24 cellular contexts compared by ENCODE assay signal in genomic region chr14:75734848-75735247, GRCh38.
A peak's percentile ranks its signal among the peaks of the same experiment; 100 is the strongest.
DNase-seq lines count a peak whose midpoint lies in the region; ATAC-seq, FAIRE-seq and TF ChIP-seq lines count a peak whose summit lies in the region.
"Had no signal": no experiment of that assay in that cellular context is flagged by ENCODE, and none has a peak within 500 bp of the region (broad histone marks: within the 10 kb centered on the region; RNA-seq: fewer than 3 reads in every experiment).

No MANE protein-coding gene starts in this region.

- H2AFZ ChIP-seq in trophoblast cell (ENCODE audit: insufficient read depth, low read length, poor library complexity), result no peak overlapping the region

- H3K27me3 ChIP-seq in trophoblast cell (ENCODE audit: insufficient read depth, low read length), result no peaks in the 10 kb centered on the region
- no peaks in the 10 kb centered on the region for H3K27me3 ChIP-seq in effector memory CD4-positive, alpha-beta T cell (replicated peaks; ENCODE audit: control insufficient read depth, insufficient read depth, low read length, poor library complexity, severe bottlenecking)
- H3K27me3 ChIP-seq: BLaER1 had no signal

- no peak for DNase-seq in GM12891 (ENCODE audit: insufficient read length, low spot score)
- no peak for DNase-seq in HTR-8/SVneo (ENCODE audit: insufficient read length, low spot score)
- DNase-seq in mucosa of descending colon, result peak in 1 of 3 donors; percentile 33
- DNase-seq in trophoblast cell, result no peak
- DNase-seq in SHP77 (lab: John Stamatoyannopoulos, UW), result no peak
- no peak for DNase-seq in COLO829 (ENCODE audit: low spot score)
- DNase-seq in effector memory CD4-positive, alpha-beta T cell, result no peak
- DNase-seq in ecto neural progenitor cell (ENCODE audit: low spot score), result no peak
- DNase-seq: CD4-positive, CD25-positive, alpha-beta regulatory T cell; CD8-positive, alpha-beta T cell; DMS 273 treated with DMSO at 0.1 percent for 48 hours; DMS79; EL; GDM1; GOT3; HCEC 1CT had no signal

- H2BK12ac ChIP-seq in trophoblast cell (ENCODE audit: low read length), result no peak overlapping the region

- TF ChIP-seq POLR2A in GM12891 (IDR thresholded peaks at IDR 0.05; ENCODE audit: low read depth, low read length), result no peak

- no peaks in the 10 kb centered on the region for H3K9me3 ChIP-seq in mucosa of descending colon
- H3K9me3 ChIP-seq in trophoblast cell (ENCODE audit: insufficient read depth, low read depth, low read length), result no peaks in the 10 kb centered on the region
- H3K9me3 ChIP-seq in effector memory CD4-positive, alpha-beta T cell (ENCODE audit: control insufficient read depth, low read length), result no peaks in the 10 kb centered on the region
- H3K9me3 ChIP-seq: BLaER1 had no signal

- no peak overlapping the region for H3K9ac ChIP-seq in trophoblast cell (ENCODE audit: low read length)
- H3K9ac ChIP-seq: BLaER1 had no signal

- no peak overlapping the region for H3K27ac ChIP-seq in trophoblast cell (ENCODE audit: low read depth, low read length)
- H3K27ac ChIP-seq in effector memory CD4-positive, alpha-beta T cell (ENCODE audit: insufficient read depth, low read length, poor library complexity, severe bottlenecking), result no peak overlapping the region
- H3K27ac ChIP-seq: 22Rv1, BLaER1, C4-2B had no signal

- H4K8ac ChIP-seq in trophoblast cell (ENCODE audit: low read depth, low read length), result peak overlapping the region; percentile 28

- no peak overlapping the region for H3K14ac ChIP-seq in trophoblast cell (ENCODE audit: low read length)

- H3K36me3 ChIP-seq in mucosa of descending colon (ENCODE audit: low read depth) (no peaks in the 10 kb centered on the region), trophoblast cell (ENCODE audit: control insufficient read depth in 1 of 2, insufficient read depth in 2 of 2, low read length in 2 of 2) (peaks cover 4 to 10% of the 10 kb centered on the region in 2 experiments)
- H3K36me3 ChIP-seq in effector memory CD4-positive, alpha-beta T cell (ENCODE audit: control insufficient read depth, insufficient read depth, low read length), result peaks cover 4% of the 10 kb centered on the region

- no peak overlapping the region for H4K91ac ChIP-seq in trophoblast cell (ENCODE audit: low read depth, low read length)

- H3K4me2 ChIP-seq in trophoblast cell (ENCODE audit: low read length), result no peak overlapping the region
- H3K4me2 ChIP-seq: BLaER1 had no signal

- H2AK5ac ChIP-seq in trophoblast cell (ENCODE audit: low read length), result no peak overlapping the region

- TF ChIP-seq CTCF in mucosa of descending colon (IDR thresholded peaks at IDR 0.05), result no peak

- H3K18ac ChIP-seq in trophoblast cell (ENCODE audit: low read length), result peak overlapping the region; percentile 75

- WGBS in trophoblast cell (ENCODE audit: extremely low coverage, insufficient coverage, insufficient read length), result no CpG with 5 or more reads among the region's 3 CpGs

- H3K4me1 ChIP-seq in mucosa of descending colon (ENCODE audit: low read depth), result no peaks in the 10 kb centered on the region
- no peaks in the 10 kb centered on the region for H3K4me1 ChIP-seq in trophoblast cell (ENCODE audit: control insufficient read depth in 1 of 2, insufficient read depth in 2 of 2, low read length in 2 of 2)
- H3K4me1 ChIP-seq in effector memory CD4-positive, alpha-beta T cell (ENCODE audit: control insufficient read depth, insufficient read depth, low read length, poor library complexity, severe bottlenecking), result no peaks in the 10 kb centered on the region
- H3K4me1 ChIP-seq: BLaER1 had no signal

- FAIRE-seq in GM12891 (lab: Jason Lieb, UNC) (peak; percentile 16), HTR-8/SVneo (lab: Jason Lieb, UNC) (peak; percentile 42)
- FAIRE-seq: A204.1, D721Med, GM12878, GM18507, H54 had no signal

- H3K23ac ChIP-seq in trophoblast cell (ENCODE audit: low read length), result no peak overlapping the region

- no peaks in the 10 kb centered on the region for H3K79me2 ChIP-seq in trophoblast cell (ENCODE audit: control insufficient read depth, insufficient read depth, low read length, poor library complexity)

- peak; percentile 68 for ATAC-seq in mucosa of descending colon
- ATAC-seq: CD8-positive, alpha-beta T cell; GM12878 had no signal

- no peaks in the 10 kb centered on the region for H3K79me1 ChIP-seq in trophoblast cell (ENCODE audit: low read length)

- no peak overlapping the region for H3K4ac ChIP-seq in trophoblast cell (ENCODE audit: low read depth, low read length)

- intact Hi-C loops in mucosa of descending colon (cut with DNase I, micrococcal nuclease), result no loop called here

- H2BK5ac ChIP-seq in trophoblast cell (ENCODE audit: low read depth, low read length, poor library complexity), result no peak overlapping the region

- peak overlapping the region; percentile 80 for H2BK120ac ChIP-seq in trophoblast cell (ENCODE audit: insufficient read depth, low read length, poor library complexity)

- no peak overlapping the region for H4K12ac ChIP-seq in trophoblast cell (ENCODE audit: low read depth, low read length)

- H3K4me3 ChIP-seq in mucosa of descending colon, result no peak overlapping the region
- no peak overlapping the region for H3K4me3 ChIP-seq in trophoblast cell (ENCODE audit: low read depth, low read length)
- H3K4me3 ChIP-seq in effector memory CD4-positive, alpha-beta T cell (ENCODE audit: insufficient read depth, low read depth, low read length, poor library complexity, severe bottlenecking), result no peak overlapping the region
- H3K4me3 ChIP-seq: BLaER1, GM12878 had no signal

TF ChIP-seq in GM12891, 5 proteins besides CTCF, POLR2A, EP300 and RAD21:
- TF ChIP-seq POLR2AphosphoS5 (IDR thresholded peaks at IDR 0.05; ENCODE audit: low read depth, low read length) (no peak), POU2F2 (IDR thresholded peaks at IDR 0.05; ENCODE audit: low read depth, low read length) (no peak), TAF1 (IDR thresholded peaks at IDR 0.05; ENCODE audit: low read depth, low read length) (no peak), PAX5 (IDR thresholded peaks at IDR 0.05; ENCODE audit: insufficient read depth, low read length, severe bottlenecking) (no peak), SPI1 (IDR thresholded peaks at IDR 0.05; ENCODE audit: low read depth, low read length) (no peak)
